ENCODE assay signal across 9 cellular contexts in genomic region chr6:160102956-160103824, GRCh38. TPM values are rescaled to one million over a fixed set of nuclear protein-coding genes. Genes with fewer than 3 reads are reported as not detected.
DNase-seq lines count a peak whose midpoint lies in the region; TF ChIP-seq lines count a peak whose summit lies in the region.
"Had no signal": no experiment of that assay in that cellular context is flagged by ENCODE, and none has a peak within 500 bp of the region (broad histone marks: within the 10 kb centered on the region; RNA-seq: fewer than 3 reads in every experiment).

No MANE protein-coding gene starts in this region.

- H3K36me3 Mint-ChIP-seq in activated naive CD4-positive, alpha-beta T cell treated with anti-CD3 and anti-CD28 coated beads for 36 hours (ENCODE audit: low read depth), result peaks cover 37% of the 10 kb centered on the region
- peaks cover 64% of the 10 kb centered on the region for H3K36me3 Mint-ChIP-seq in activated T-helper 2 cell treated with anti-CD3 and anti-CD28 coated beads, Interferon-gamma antibody, Interleukin-2, Interleukin-4, amounts not matched to agents 10 μg/mL and 5 μg/mL and 100 μg/mL, durations not matched to agents 14 hours and 24 hours and 36 hours (ENCODE audit: low read depth)

- CTCF ChIA-PET in activated naive CD4-positive, alpha-beta T cell treated with anti-CD3 and anti-CD28 coated beads for 36 hours (lab: Charles Lee), result interaction anchor here (1.5 kb wide), 1 partner anchor 14 kb away, joined by 4 read pairs; no protein-coding TSS in a partner anchor

- peak; percentile 52 for TF ChIP-seq CTCF in liver (IDR thresholded peaks at IDR 0.05; ENCODE audit: low read depth, low read length, missing input control)

- WGBS in liver, result 60% methylated on average over 14 of the region's 14 CpGs

- DNase-seq in activated naive CD4-positive, alpha-beta T cell treated with anti-CD3 and anti-CD28 coated beads for 36 hours, result peak; percentile 45
- no peak for DNase-seq in activated naive CD4-positive, alpha-beta T cell (lab: John Stamatoyannopoulos, UW)
- DNase-seq in LHCN-M2 (ENCODE audit: low read depth) (peak; percentile 42), nucleus accumbens (lab: John Stamatoyannopoulos, UW) (no peak), NCI-H1436 treated with DMSO at 0.1 percent for 48 hours (lab: John Stamatoyannopoulos, UW) (no peak)
- DNase-seq in activated T-cell treated with anti-CD3 and anti-CD28 coated beads, Interleukin-2, amount 50 U/mL, for 48 hours, result peak; percentile 32 to 39
- DNase-seq in activated T-helper 2 cell treated with anti-CD3 and anti-CD28 coated beads, Interferon-gamma antibody, Interleukin-2, Interleukin-4, amounts not matched to agents 10 μg/mL and 5 μg/mL and 100 μg/mL, durations not matched to agents 14 hours and 24 hours and 36 hours (ENCODE audit: low spot score), result no peak

- H3K4me3 Mint-ChIP-seq in activated naive CD4-positive, alpha-beta T cell treated with anti-CD3 and anti-CD28 coated beads for 36 hours, result no peak overlapping the region
- H3K4me3 Mint-ChIP-seq in activated T-helper 2 cell treated with anti-CD3 and anti-CD28 coated beads, Interferon-gamma antibody, Interleukin-2, Interleukin-4, amounts not matched to agents 10 μg/mL and 5 μg/mL and 100 μg/mL, durations not matched to agents 14 hours and 24 hours and 36 hours (ENCODE audit: low read depth), result no peak overlapping the region
- H3K4me3 Mint-ChIP-seq: brain had no signal

- H3K9me3 ChIP-seq in liver (ENCODE audit: control insufficient read depth in 4 of 4, low read length in 3 of 4), result no peaks in the 10 kb centered on the region

- H3K4me1 Mint-ChIP-seq in activated naive CD4-positive, alpha-beta T cell treated with anti-CD3 and anti-CD28 coated beads for 36 hours (ENCODE audit: low read depth), result peaks cover 24% of the 10 kb centered on the region
- peaks cover 15% of the 10 kb centered on the region for H3K4me1 Mint-ChIP-seq in activated T-helper 2 cell treated with anti-CD3 and anti-CD28 coated beads, Interferon-gamma antibody, Interleukin-2, Interleukin-4, amounts not matched to agents 10 μg/mL and 5 μg/mL and 100 μg/mL, durations not matched to agents 14 hours and 24 hours and 36 hours (ENCODE audit: low read depth)

- no peaks in the 10 kb centered on the region for H3K9me3 Mint-ChIP-seq in activated naive CD4-positive, alpha-beta T cell treated with anti-CD3 and anti-CD28 coated beads for 36 hours
- no peaks in the 10 kb centered on the region for H3K9me3 Mint-ChIP-seq in activated T-helper 2 cell treated with anti-CD3 and anti-CD28 coated beads, Interferon-gamma antibody, Interleukin-2, Interleukin-4, amounts not matched to agents 10 μg/mL and 5 μg/mL and 100 μg/mL, durations not matched to agents 14 hours and 24 hours and 36 hours
- H3K9me3 Mint-ChIP-seq: brain had no signal

- H3K4me1 ChIP-seq in liver (ENCODE audit: control insufficient read depth in 4 of 4, insufficient read depth in 4 of 4, low read length in 3 of 4), result peaks cover 3 to 32% (median 12%) of the 10 kb centered on the region in 4 donors

- H3K27me3 ChIP-seq in liver (ENCODE audit: control insufficient read depth in 4 of 4, insufficient read depth in 4 of 4, low read length in 3 of 4), result no peaks in the 10 kb centered on the region

- H3K27ac ChIP-seq in liver (ENCODE audit: low read depth in 1 of 2, low read length in 2 of 2), result peak overlapping the region; percentile 76 to 87

- H3K9ac ChIP-seq in liver (ENCODE audit: low read depth in 1 of 2, low read length in 2 of 2), result peak overlapping the region in 1 of 2 donors; percentile 7

- peaks cover 3 to 29% (median 27%) of the 10 kb centered on the region in 4 donors for H3K36me3 ChIP-seq in liver (ENCODE audit: control insufficient read depth in 4 of 4, insufficient read depth in 3 of 4, low read depth in 1 of 4, low read length in 3 of 4)

- no peak overlapping the region for H3K4me3 ChIP-seq in liver (ENCODE audit: low read depth in 1 of 3, low read length in 3 of 3)

- H3K27me3 Mint-ChIP-seq in activated naive CD4-positive, alpha-beta T cell treated with anti-CD3 and anti-CD28 coated beads for 36 hours (ENCODE audit: low read depth), result no peaks in the 10 kb centered on the region
- H3K27me3 Mint-ChIP-seq in activated T-helper 2 cell treated with anti-CD3 and anti-CD28 coated beads, Interferon-gamma antibody, Interleukin-2, Interleukin-4, amounts not matched to agents 10 μg/mL and 5 μg/mL and 100 μg/mL, durations not matched to agents 14 hours and 24 hours and 36 hours (ENCODE audit: low read depth), result no peaks in the 10 kb centered on the region
- H3K27me3 Mint-ChIP-seq: brain had no signal

- no peak overlapping the region for H3K27ac Mint-ChIP-seq in activated naive CD4-positive, alpha-beta T cell treated with anti-CD3 and anti-CD28 coated beads for 36 hours
- H3K27ac Mint-ChIP-seq in activated T-helper 2 cell treated with anti-CD3 and anti-CD28 coated beads, Interferon-gamma antibody, Interleukin-2, Interleukin-4, amounts not matched to agents 10 μg/mL and 5 μg/mL and 100 μg/mL, durations not matched to agents 14 hours and 24 hours and 36 hours, result no peak overlapping the region

- TF ChIP-seq RAD21 in liver (IDR thresholded peaks at IDR 0.05), result peak; percentile 75 to 78

- intact Hi-C loops in activated naive CD4-positive, alpha-beta T cell treated with anti-CD3 and anti-CD28 coated beads for 36 hours (cut with micrococcal nuclease), result loop anchor here (1.0 to 2.0 kb wide), 3 partner anchors 240 to 412 kb away; no protein-coding TSS in a partner anchor
- intact Hi-C loops in activated T-helper 2 cell treated with anti-CD3 and anti-CD28 coated beads, Interferon-gamma antibody, Interleukin-2, Interleukin-4, amounts not matched to agents 10 μg/mL and 5 μg/mL and 100 μg/mL, durations not matched to agents 14 hours and 24 hours and 36 hours (cut with micrococcal nuclease), result loop anchor here (5.0 kb wide), 1 partner anchor 241 kb away; no protein-coding TSS in a partner anchor

TF ChIP-seq in liver, 16 proteins besides CTCF, POLR2A, EP300 and RAD21:
- TF ChIP-seq YY1 (IDR thresholded peaks at IDR 0.05), result peak; percentile 79
- no peak for TF ChIP-seq REST (IDR thresholded peaks at IDR 0.05)

RNA-seq across cellular contexts. Expression of gene SLC22A1, which starts 18.4 kb away (rescaled TPM):
- total RNA-seq in activated naive CD4-positive, alpha-beta T cell treated with anti-CD3 and anti-CD28 coated beads for 36 hours, result not detected
- 0.17 and 0.19 TPM in 2 replicates for total RNA-seq in LHCN-M2 (2014; rRNA removed)
- 0.30 TPM for polyA plus RNA-seq in LHCN-M2 (2012)
- 100 to 1,000 TPM in 1 of 2 donors, under 1 TPM in 1; 0.79 to 407 TPM for total RNA-seq in liver
- 1,000 to 10,000 TPM in 1 of 2 donors, 100 to 1,000 TPM in 1; 471 to 1,107 TPM for polyA plus RNA-seq in liver
- 1.2 and 1.4 TPM in 2 replicates for total RNA-seq in activated T-helper 2 cell treated with anti-CD3 and anti-CD28 coated beads, Interferon-gamma antibody, Interleukin-2, Interleukin-4, amounts not matched to agents 10 μg/mL and 5 μg/mL and 100 μg/mL, durations not matched to agents 14 hours and 24 hours and 36 hours

Comparison
In these comparisons a context has a peak if more than half of its experiments do, and no peak if none do; other contexts are left out.
1. DNase-seq: peak in activated naive CD4-positive, alpha-beta T cell treated with anti-CD3 and anti-CD28 coated beads for 36 hours (single experiment), LHCN-M2 (single experiment) and activated T-cell treated with anti-CD3 and anti-CD28 coated beads, Interleukin-2, amount 50 U/mL, for 48 hours (2 of 2); none in activated naive CD4-positive, alpha-beta T cell (0 of 4), nucleus accumbens (0 of 56), NCI-H1436 treated with DMSO at 0.1 percent for 48 hours (single experiment) and activated T-helper 2 cell treated with anti-CD3 and anti-CD28 coated beads, Interferon-gamma antibody, Interleukin-2, Interleukin-4, amounts not matched to agents 10 μg/mL and 5 μg/mL and 100 μg/mL, durations not matched to agents 14 hours and 24 hours and 36 hours (single experiment).